Comparison of ENCODE assay signal across 25 cellular contexts in the genomic region with DNA sequence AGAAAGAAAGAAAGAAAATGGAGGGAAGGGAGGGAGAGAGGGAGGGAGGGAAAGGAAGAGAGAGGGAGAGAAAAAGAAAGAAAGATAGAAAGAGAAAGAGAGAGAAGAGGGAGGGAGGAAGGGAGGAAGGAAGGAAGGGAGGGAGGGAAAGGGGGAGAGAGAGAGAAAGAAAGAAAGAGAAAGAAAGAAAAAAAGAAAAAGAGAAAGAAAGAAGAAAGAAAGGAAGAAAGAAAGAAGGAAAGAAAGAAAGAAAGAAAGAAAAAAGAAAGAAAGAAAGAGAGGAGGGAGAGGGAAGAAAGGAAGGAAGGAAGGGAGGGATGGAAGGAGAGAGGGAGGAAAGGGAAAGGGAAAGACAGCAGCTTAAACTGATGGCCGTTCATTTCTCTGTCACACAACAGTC.
"Had no signal": no experiment of that assay in that cellular context is flagged by ENCODE, and none has a peak within 500 bp of the region (broad histone marks: within the 10 kb centered on the region; RNA-seq: fewer than 3 reads in every experiment).

No MANE protein-coding gene starts in this region.

- FAIRE-seq: endometrium, islet of Langerhans, keratinocyte had no signal

- H3K4me3 ChIP-seq: colonic mucosa, esophagus squamous epithelium, gastrocnemius medialis, heart right ventricle, left lung, lower lobe of right lung, mucosa of descending colon had no signal

- H3K9me3 ChIP-seq: colonic mucosa, esophagus squamous epithelium, gastrocnemius medialis, heart right ventricle, left lung, lower lobe of right lung, mucosa of descending colon had no signal

- ATAC-seq: effector memory CD8-positive, alpha-beta T cell; esophagus mucosa; gastrocnemius medialis; heart right ventricle; left cardiac atrium; left lung; left ventricle myocardium superior; lower lobe of right lung; mucosa of descending colon had no signal

- DNase-seq: colonic mucosa; cortex of kidney; effector CD8-positive, alpha-beta T cell; effector memory CD8-positive, alpha-beta T cell; endodermal cell; erythroblast; esophagus squamous epithelium; foreskin fibroblast; foreskin melanocyte; gastrocnemius medialis; glutamatergic neuron; head of caudate nucleus; heart right ventricle; hippocampal formation; left cardiac atrium; left lung; left ventricle myocardium superior; lower lobe of right lung; mesenchymal stem cell; mucosa of descending colon had no signal

- H3K36me3 ChIP-seq: colonic mucosa, esophagus squamous epithelium, gastrocnemius medialis, heart right ventricle, left lung, lower lobe of right lung had no signal

- H3K27me3 ChIP-seq: colonic mucosa, esophagus squamous epithelium, gastrocnemius medialis, heart right ventricle, left lung had no signal

- H3K27ac ChIP-seq: colonic mucosa, epithelial cell of prostate, esophagus squamous epithelium, gastrocnemius medialis, heart right ventricle, left lung, lower lobe of right lung had no signal

- H3K4me1 ChIP-seq: colonic mucosa, esophagus squamous epithelium, gastrocnemius medialis, heart right ventricle, left lung, lower lobe of right lung had no signal
